In genomic region chr17:27804113-27804512, GRCh38 we compare ENCODE assay signal across 22 cellular contexts. TPM values are rescaled to one million over a fixed set of nuclear protein-coding genes. Genes with fewer than 3 reads are reported as not detected.
DNase-seq lines count a peak whose midpoint lies in the region; ATAC-seq and TF ChIP-seq lines count a peak whose summit lies in the region.
"Had no signal": no experiment of that assay in that cellular context is flagged by ENCODE, and none has a peak within 500 bp of the region (broad histone marks: within the 10 kb centered on the region; RNA-seq: fewer than 3 reads in every experiment).

No MANE protein-coding gene starts in this region.

- H3K36me3 ChIP-seq in HEK293 (ENCODE audit: control insufficient read depth in 2 of 2, insufficient read depth in 1 of 2, low read length in 2 of 2) (no peaks in the 10 kb centered on the region), hepatocyte (replicated peaks; ENCODE audit: insufficient read depth, low read depth) (no peaks in the 10 kb centered on the region), neuronal stem cell (replicated peaks in 1 of 2; ENCODE audit: control insufficient read depth in 2 of 2, insufficient read depth in 2 of 2, low read length in 2 of 2) (no peaks in the 10 kb centered on the region), left lung (no peaks in the 10 kb centered on the region)
- no peaks in the 10 kb centered on the region for H3K36me3 ChIP-seq in naive thymus-derived CD4-positive, alpha-beta T cell (ENCODE audit: control insufficient read depth in 2 of 3, insufficient read depth in 3 of 3, low read length in 3 of 3)
- H3K36me3 ChIP-seq: BE2C had no signal

- H3K23ac ChIP-seq in neuronal stem cell (ENCODE audit: low read depth, low read length, poor library complexity) = no peak overlapping the region

- H2AK5ac ChIP-seq in neuronal stem cell (ENCODE audit: low read depth, low read length) = no peak overlapping the region

- H3K36me3 Mint-ChIP-seq in naive thymus-derived CD4-positive, alpha-beta T cell = no peaks in the 10 kb centered on the region
- H3K36me3 Mint-ChIP-seq: CD4-positive, CD25-positive, alpha-beta regulatory T cell; CD8-positive, alpha-beta memory T cell had no signal

- H3K4me3 Mint-ChIP-seq in naive thymus-derived CD4-positive, alpha-beta T cell = no peak overlapping the region
- H3K4me3 Mint-ChIP-seq: CD8-positive, alpha-beta memory T cell; HFFc6 had no signal

- POLR2A ChIA-PET in HEK293 (lab: Yijun Ruan, JAX) = interaction anchor here (1.5 kb wide), 1 partner anchor 76 kb away, joined by 8 read pairs; no protein-coding TSS in a partner anchor
- POLR2A ChIA-PET in naive thymus-derived CD4-positive, alpha-beta T cell (lab: Charles Lee) = interaction anchor here (2.1 to 6.4 kb wide), 2 partner anchors 76 to 89 kb away, joined by 13 to 88 read pairs; partner anchors contain the start of gene LYRM9

- no peak overlapping the region for H3K4ac ChIP-seq in neuronal stem cell (ENCODE audit: low read length)

- H2BK120ac ChIP-seq in neuronal stem cell (ENCODE audit: low read depth, low read length) = no peak overlapping the region

- peaks cover 0 to 10% (median 0%) of the 10 kb centered on the region in 5 donors for H3K27me3 Mint-ChIP-seq in naive thymus-derived CD4-positive, alpha-beta T cell

- no peaks in the 10 kb centered on the region for H3K4me1 ChIP-seq in HEK293 (ENCODE audit: control insufficient read depth, insufficient read depth, low read length)
- H3K4me1 ChIP-seq in hepatocyte (ENCODE audit: insufficient read depth) = peaks cover 11% of the 10 kb centered on the region
- H3K4me1 ChIP-seq in neuronal stem cell (ENCODE audit: control insufficient read depth in 2 of 2, insufficient read depth in 1 of 2, low read depth in 1 of 2, low read length in 2 of 2) = peaks cover 0 to 3% of the 10 kb centered on the region in 2 donors
- H3K4me1 ChIP-seq in naive thymus-derived CD4-positive, alpha-beta T cell (ENCODE audit: control insufficient read depth in 2 of 2, insufficient read depth in 2 of 2, low read length in 2 of 2) = peaks cover 19 to 25% of the 10 kb centered on the region in 2 donors
- H3K4me1 ChIP-seq in left lung = peaks cover 5 to 17% of the 10 kb centered on the region in 2 donors
- H3K4me1 ChIP-seq: BE2C had no signal

- H3K27ac ChIP-seq in HEK293 (ENCODE audit: extremely low read depth, low read depth, low read length) (no peak overlapping the region), hepatocyte (peak overlapping the region; percentile 51), neuronal stem cell (replicated peaks; ENCODE audit: low read length) (no peak overlapping the region), left lung (no peak overlapping the region)
- no peak overlapping the region for H3K27ac ChIP-seq in naive thymus-derived CD4-positive, alpha-beta T cell (ENCODE audit: low read depth, low read length)
- H3K27ac ChIP-seq: GM23248, HL-60 had no signal

- H2BK12ac ChIP-seq in neuronal stem cell (ENCODE audit: low read length) = no peak overlapping the region

- H3K9me3 Mint-ChIP-seq in naive thymus-derived CD4-positive, alpha-beta T cell = peaks cover 0 to 2% (median 0%) of the 10 kb centered on the region in 11 donors
- H3K9me3 Mint-ChIP-seq: CD4-positive, CD25-positive, alpha-beta regulatory T cell; CD8-positive, alpha-beta memory T cell; HFFc6 had no signal

- H3K79me2 ChIP-seq in hepatocyte = no peaks in the 10 kb centered on the region

- no peak overlapping the region for H2BK5ac ChIP-seq in neuronal stem cell (ENCODE audit: low read length)

- no peak for ATAC-seq in naive thymus-derived CD4-positive, alpha-beta T cell
- no peak for ATAC-seq in left lung
- ATAC-seq: GM12878 had no signal

- H4K8ac ChIP-seq in neuronal stem cell (ENCODE audit: low read depth, low read length) = no peak overlapping the region

- H3K79me1 ChIP-seq in neuronal stem cell (ENCODE audit: low read depth, low read length) = no peaks in the 10 kb centered on the region

- CTCF ChIA-PET in HEK293 (lab: Yijun Ruan, JAX) = interaction anchor here (1.7 to 15.4 kb wide), 10 partner anchors 9 to 448 kb away, joined by 4 to 327 read pairs (median 20); partner anchors contain the start of gene LYRM9
- CTCF ChIA-PET in naive thymus-derived CD4-positive, alpha-beta T cell (lab: Charles Lee) = interaction anchor here (1.0 to 7.7 kb wide), 4 partner anchors 8 to 448 kb away, joined by 3 to 140 read pairs (median 68); partner anchors contain the start of gene LYRM9

- no peak overlapping the region for H3K14ac ChIP-seq in neuronal stem cell (ENCODE audit: low read length)

- DNase-seq in hepatocyte (ENCODE audit: low spot score) (no peak), neuronal stem cell (ENCODE audit: low spot score) (no peak), left lung (no peak), activated T-cell treated with anti-CD3 and anti-CD28 coated beads for 4 hours (no peak)
- no peak for DNase-seq in naive thymus-derived CD4-positive, alpha-beta T cell
- DNase-seq in activated CD4-positive, alpha-beta T cell treated with anti-CD3 and anti-CD28 coated beads for 48 hours = no peak
- DNase-seq: ACHN; BE2C; C1 segment of cervical spinal cord; CD4-positive, CD25-positive, alpha-beta regulatory T cell; CD8-positive, alpha-beta memory T cell; COR-L47; DMS 273 treated with DMSO at 0.1 percent for 48 hours; DMS53; DND-41; EL; GM23248; HCEC 1CT; HFFc6 had no signal

- no peak for TF ChIP-seq CTCF in HEK293 (tag by site-specific recombination; IDR thresholded peaks at IDR 0.05)
- TF ChIP-seq CTCF in hepatocyte (IDR thresholded peaks at IDR 0.05; ENCODE audit: poor library complexity) = no peak
- TF ChIP-seq CTCF in left lung (IDR thresholded peaks at IDR 0.05) = no peak

- H3K4me2 ChIP-seq in hepatocyte = no peak overlapping the region
- H3K4me2 ChIP-seq in neuronal stem cell (ENCODE audit: insufficient read depth, low read length, poor library complexity, severe bottlenecking) = no peak overlapping the region

- no peaks in the 10 kb centered on the region for H3K9me2 ChIP-seq in hepatocyte (replicated peaks; ENCODE audit: insufficient read depth)

- H2AFZ ChIP-seq in hepatocyte (no peak overlapping the region), neuronal stem cell (ENCODE audit: low read length) (no peak overlapping the region)
- H2AFZ ChIP-seq: GM23248 had no signal

- H3K18ac ChIP-seq in neuronal stem cell (ENCODE audit: low read length) = no peak overlapping the region

- H3K27me3 ChIP-seq in hepatocyte (no peaks in the 10 kb centered on the region), neuronal stem cell (ENCODE audit: control insufficient read depth in 3 of 3, insufficient read depth in 3 of 3, low read depth in 1 of 3, low read length in 3 of 3) (peaks cover 0 to 42% (median 0%) of the 10 kb centered on the region in 3 experiments), left lung (no peaks in the 10 kb centered on the region)
- H3K27me3 ChIP-seq in naive thymus-derived CD4-positive, alpha-beta T cell (ENCODE audit: control insufficient read depth in 2 of 2, insufficient read depth in 2 of 2, low read length in 2 of 2) = no peaks in the 10 kb centered on the region
- H3K27me3 ChIP-seq: BE2C had no signal

- peak overlapping the region; percentile 49 for H2BK15ac ChIP-seq in neuronal stem cell (ENCODE audit: low read length)

- H4K20me1 ChIP-seq in hepatocyte (ENCODE audit: insufficient read depth, poor library complexity, severe bottlenecking) = no peaks in the 10 kb centered on the region

- peaks cover 20 to 30% (median 23%) of the 10 kb centered on the region in 7 donors for H3K4me1 Mint-ChIP-seq in naive thymus-derived CD4-positive, alpha-beta T cell

- intact Hi-C loops in naive thymus-derived CD4-positive, alpha-beta T cell (cut with micrococcal nuclease) = loop anchor here in 1 of 2 donors (2.0 kb wide), 3 partner anchors 43 to 613 kb away; partner anchors contain the start of gene TMEM97
- intact Hi-C loops in left lung (cut with DNase I) = no loop called here

- H3K4me3 ChIP-seq in HEK293 (ENCODE audit: low read depth, low read length) (no peak overlapping the region), hepatocyte (no peak overlapping the region), neuronal stem cell (ENCODE audit: low read length in 2 of 2) (no peak overlapping the region), left lung (no peak overlapping the region)
- H3K4me3 ChIP-seq in naive thymus-derived CD4-positive, alpha-beta T cell (ENCODE audit: low read length) = no peak overlapping the region
- H3K4me3 ChIP-seq: GM12878, GM23248 had no signal

- H3K9me3 ChIP-seq in HEK293 (ENCODE audit: control insufficient read depth, insufficient read depth, low read depth, low read length) (no peaks in the 10 kb centered on the region), hepatocyte (ENCODE audit: low read depth) (no peaks in the 10 kb centered on the region), neuronal stem cell (replicated peaks in 1 of 2; ENCODE audit: control insufficient read depth in 2 of 2, insufficient read depth in 1 of 2, low read depth in 1 of 2, low read length in 2 of 2) (no peaks in the 10 kb centered on the region), left lung (no peaks in the 10 kb centered on the region)
- no peaks in the 10 kb centered on the region for H3K9me3 ChIP-seq in naive thymus-derived CD4-positive, alpha-beta T cell (ENCODE audit: control insufficient read depth in 2 of 3, low read length in 3 of 3)
- H3K9me3 ChIP-seq: BE2C had no signal

- no peak overlapping the region for H3K27ac Mint-ChIP-seq in naive thymus-derived CD4-positive, alpha-beta T cell
- H3K27ac Mint-ChIP-seq: CD4-positive, CD25-positive, alpha-beta regulatory T cell; HFFc6 had no signal

- H3K9ac ChIP-seq in neuronal stem cell (ENCODE audit: low read depth, low read length, poor library complexity) = no peak overlapping the region
- H3K9ac ChIP-seq: GM23248 had no signal

- no peak overlapping the region for H4K91ac ChIP-seq in neuronal stem cell (ENCODE audit: low read depth, low read length, poor library complexity)

- WGBS in hepatocyte (ENCODE audit: low lambda C conversion rate, missing lambda C conversion rate) = 61% methylated on average over 10 of the region's 10 CpGs
- no CpG with 5 or more reads among the region's 10 CpGs for WGBS in neuronal stem cell (ENCODE audit: extremely low coverage in 2 of 2, insufficient read length in 2 of 2, insufficient replicate concordance in 1 of 2), 2 donors

RNA-seq across cellular contexts. Expression of gene NOS2, which starts 3.8 kb away (rescaled TPM):
- total RNA-seq in hepatocyte (6.7 TPM in 2 replicates), left lung (under 1 TPM; 0.34 to 0.70 TPM)
- polyA plus RNA-seq in hepatocyte = 2.5 and 7.9 TPM in 2 replicates
- polyA plus RNA-seq in neuronal stem cell (2013, experiment 1 of 2) = 2.5 TPM
- 2.5 TPM for polyA plus RNA-seq in neuronal stem cell (2013, experiment 2 of 2)
- under 1 TPM in 3 of 5 experiments, not detected in 2; 0.11 to 0.30 (median 0.16) TPM for total RNA-seq in naive thymus-derived CD4-positive, alpha-beta T cell
- not detected for polyA plus RNA-seq in naive thymus-derived CD4-positive, alpha-beta T cell
- total RNA-seq: GM23248, HFFc6 had no signal
- polyA plus RNA-seq: CD4-positive, CD25-positive, alpha-beta regulatory T cell; CD8-positive, alpha-beta memory T cell; GM23248 had no signal
